1 cellular context compared by ENCODE assay signal in genomic region chr4:169286562-169287301, GRCh38.
TF ChIP-seq lines count a peak whose summit lies in the region.

No MANE protein-coding gene starts in this region.

TF ChIP-seq in SK-N-SH, 30 proteins besides CTCF, POLR2A, EP300 and RAD21 (continued from another document):
- no peak for TF ChIP-seq REST (IDR thresholded peaks at IDR 0.05; ENCODE audit: low read depth, low read length)
- TF ChIP-seq FOXM1 (IDR thresholded peaks at IDR 0.05; ENCODE audit: low read depth), result no peak
